ENCODE assay signal across 8 cellular contexts in the genomic region with DNA sequence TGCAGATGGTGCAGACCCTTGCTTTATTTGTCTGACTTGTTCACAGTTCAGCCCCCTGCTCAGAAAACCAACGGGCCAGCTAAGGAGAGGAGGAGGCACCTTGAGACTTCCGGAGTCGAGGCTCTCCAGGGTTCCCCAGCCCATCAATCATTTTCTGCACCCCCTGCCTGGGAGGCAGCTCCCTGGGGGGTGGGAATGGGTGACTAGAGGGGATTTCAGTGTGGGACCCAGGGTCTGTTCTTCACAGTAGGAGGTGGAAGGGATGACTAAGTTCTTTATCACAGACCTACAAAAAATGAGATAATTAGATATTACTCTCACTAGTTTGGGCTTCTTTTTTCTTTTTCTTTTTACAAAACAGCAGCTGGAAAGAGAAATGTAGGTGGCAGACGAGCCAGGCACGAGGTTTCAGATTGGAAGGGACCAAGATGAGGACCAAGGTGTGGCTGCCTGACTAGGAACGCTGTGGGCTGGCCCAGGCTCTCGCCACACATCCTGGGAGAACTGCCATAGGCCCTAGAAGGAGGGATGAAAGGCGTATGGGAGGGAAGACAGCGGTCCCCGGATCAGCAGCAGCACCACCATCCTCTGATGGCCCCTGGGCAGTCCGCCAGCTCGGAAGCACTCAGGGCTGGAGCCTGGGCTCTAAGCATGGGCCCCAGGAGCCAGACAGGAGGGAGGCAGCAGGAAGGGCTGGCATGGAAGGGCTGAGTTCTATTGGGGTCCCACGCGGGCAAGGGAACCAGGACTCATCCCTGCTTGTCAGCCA. TPM values are rescaled to one million over a fixed set of nuclear protein-coding genes. Genes with fewer than 3 reads are reported as not detected.
DNase-seq lines count a peak whose midpoint lies in the region; FAIRE-seq and TF ChIP-seq lines count a peak whose summit lies in the region.

No MANE protein-coding gene starts in this region.

- DNase-seq in AG10803 (ENCODE audit: low read depth) (peak; percentile 81), NCI-H1092 (lab: John Stamatoyannopoulos, UW) (peak; percentile 17), bronchial epithelial cell (ENCODE audit: low read depth) (no peak), cerebellum (ENCODE audit: low spot score) (no peak), posterior vena cava (ENCODE audit: low spot score) (no peak), midbrain (lab: John Stamatoyannopoulos, UW) (no peak), islet precursor cell (no peak)

- H3K36me3 ChIP-seq in bronchial epithelial cell (ENCODE audit: control insufficient read depth, insufficient read depth, low read length) (peaks cover 2% of the 10 kb centered on the region), muscle layer of colon (ENCODE audit: insufficient read depth, low read length) (peaks cover 6% of the 10 kb centered on the region)

- no peak for TF ChIP-seq CTCF in AG10803 (conservative IDR thresholded peaks at IDR 0.05; ENCODE audit: low read length)
- TF ChIP-seq CTCF in bronchial epithelial cell (IDR thresholded peaks at IDR 0.05; ENCODE audit: insufficient read depth, low read length, severe bottlenecking) = no peak

- peak overlapping the region; percentile 31 for H3K9ac ChIP-seq in muscle layer of colon (ENCODE audit: low read length)

- H3K27me3 ChIP-seq in bronchial epithelial cell (ENCODE audit: control insufficient read depth, insufficient read depth, low read length) (no peaks in the 10 kb centered on the region), muscle layer of colon (ENCODE audit: control insufficient read depth in 1 of 2, insufficient read depth in 2 of 2, low read length in 2 of 2) (no peaks in the 10 kb centered on the region)

- no peak overlapping the region for H3K4me3 ChIP-seq in AG10803 (ENCODE audit: low read length)
- H3K4me3 ChIP-seq in bronchial epithelial cell (ENCODE audit: low read depth, low read length) = no peak overlapping the region
- H3K4me3 ChIP-seq in muscle layer of colon (ENCODE audit: low read depth in 1 of 2, low read length in 2 of 2) = no peak overlapping the region

- H3K27ac ChIP-seq in muscle layer of colon (ENCODE audit: low read depth, low read length) = peak overlapping the region; percentile 50

- intact Hi-C loops in posterior vena cava (cut with DNase I) = loop anchor here (5.0 to 10.0 kb wide), 3 partner anchors 80 to 165 kb away; a partner anchor contains a TSS

- H3K9me3 ChIP-seq in muscle layer of colon (ENCODE audit: low read length) = no peaks in the 10 kb centered on the region

- H3K4me1 ChIP-seq in muscle layer of colon (ENCODE audit: insufficient read depth, low read length) = peaks cover 62% of the 10 kb centered on the region

- FAIRE-seq in bronchial epithelial cell (lab: Jason Lieb, UNC) = peak; percentile 28

RNA-seq across cellular contexts. Expression of a gene that starts 14.2 kb away (rescaled TPM):
- 17.9 and 18.1 TPM in 2 replicates for total RNA-seq in bronchial epithelial cell
- 12.3 TPM for total RNA-seq in cerebellum
- total RNA-seq in posterior vena cava = 10 to 100 TPM; 38.7 to 50.1 TPM

RNA-seq across cellular contexts. Expression of a gene that starts 39.6 kb away (rescaled TPM):
- 1.6 and 2.0 TPM in 2 replicates for total RNA-seq in bronchial epithelial cell
- total RNA-seq in cerebellum = 16.1 TPM
- total RNA-seq in posterior vena cava = 10 to 100 TPM in 1 of 2 donors, 1 to 10 TPM in 1; 7.9 to 17.2 TPM

Comparison
In these comparisons a context has a peak if more than half of its experiments do, and no peak if none do; other contexts are left out.
1. DNase-seq: peak in AG10803 (single experiment) and NCI-H1092 (single experiment); none in bronchial epithelial cell (single experiment), cerebellum (single experiment), posterior vena cava (single experiment), midbrain (single experiment) and islet precursor cell (single experiment).